In the genomic region with DNA sequence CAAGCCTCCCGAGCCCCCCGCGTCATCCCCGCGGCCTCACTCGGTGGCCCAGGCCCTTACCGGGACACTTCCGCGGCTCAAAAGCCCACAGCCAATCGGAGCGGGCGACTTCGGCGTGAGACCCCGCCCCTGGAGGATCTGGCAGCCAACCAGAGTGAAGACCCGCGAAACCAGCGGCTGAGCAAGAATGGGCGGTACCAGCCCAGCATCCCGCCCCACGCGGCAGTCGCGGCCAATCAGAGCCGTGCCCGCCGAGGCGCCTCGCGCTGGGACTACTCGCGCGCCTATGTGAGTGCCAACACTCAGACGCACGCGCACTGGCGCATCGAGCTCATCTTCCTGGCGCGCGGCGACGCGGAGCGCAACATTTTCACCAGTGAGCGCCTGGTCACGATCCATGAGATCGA, we compare ENCODE assay signal across 1 cellular context.
TF ChIP-seq lines count a peak whose summit lies in the region.

No MANE protein-coding gene starts in this region.

TF ChIP-seq in K562, 482 proteins besides CTCF, POLR2A, EP300 and RAD21 (continued from another document):
- TF ChIP-seq ZBTB33 (CRISPR knock-in tag; IDR thresholded peaks at IDR 0.05), result peak; percentile 81
- no peak for TF ChIP-seq DEAF1 (CRISPR knock-in tag; IDR thresholded peaks at IDR 0.05)
- TF ChIP-seq TFAM (CRISPR knock-in tag; conservative IDR thresholded peaks at IDR 0.05), result no peak
- TF ChIP-seq JUND (IDR thresholded peaks at IDR 0.05; ENCODE audit: borderline replicate concordance, low read depth, low read length), result no peak
- no peak for TF ChIP-seq JUND (tag; IDR thresholded peaks at IDR 0.05; ENCODE audit: borderline replicate concordance, low read depth, low read length)
- TF ChIP-seq E2F6 (IDR thresholded peaks at IDR 0.05; ENCODE audit: borderline replicate concordance in 1 of 2, extremely low read depth in 1 of 2, insufficient read depth in 1 of 2, insufficient read length in 1 of 2, low read depth in 1 of 2, low read length in 1 of 2, poor library complexity in 1 of 2, severe bottlenecking in 1 of 2), result peak in 1 of 2 experiments; percentile 4
- no peak for TF ChIP-seq LARP7 (IDR thresholded peaks at IDR 0.05)
- TF ChIP-seq NR2C2 (CRISPR knock-in tag; IDR thresholded peaks at IDR 0.05), result no peak
- no peak for TF ChIP-seq NR2C2 (tag; IDR thresholded peaks at IDR 0.05)
